ENCODE assay signal across 14 cellular contexts in the genomic region with DNA sequence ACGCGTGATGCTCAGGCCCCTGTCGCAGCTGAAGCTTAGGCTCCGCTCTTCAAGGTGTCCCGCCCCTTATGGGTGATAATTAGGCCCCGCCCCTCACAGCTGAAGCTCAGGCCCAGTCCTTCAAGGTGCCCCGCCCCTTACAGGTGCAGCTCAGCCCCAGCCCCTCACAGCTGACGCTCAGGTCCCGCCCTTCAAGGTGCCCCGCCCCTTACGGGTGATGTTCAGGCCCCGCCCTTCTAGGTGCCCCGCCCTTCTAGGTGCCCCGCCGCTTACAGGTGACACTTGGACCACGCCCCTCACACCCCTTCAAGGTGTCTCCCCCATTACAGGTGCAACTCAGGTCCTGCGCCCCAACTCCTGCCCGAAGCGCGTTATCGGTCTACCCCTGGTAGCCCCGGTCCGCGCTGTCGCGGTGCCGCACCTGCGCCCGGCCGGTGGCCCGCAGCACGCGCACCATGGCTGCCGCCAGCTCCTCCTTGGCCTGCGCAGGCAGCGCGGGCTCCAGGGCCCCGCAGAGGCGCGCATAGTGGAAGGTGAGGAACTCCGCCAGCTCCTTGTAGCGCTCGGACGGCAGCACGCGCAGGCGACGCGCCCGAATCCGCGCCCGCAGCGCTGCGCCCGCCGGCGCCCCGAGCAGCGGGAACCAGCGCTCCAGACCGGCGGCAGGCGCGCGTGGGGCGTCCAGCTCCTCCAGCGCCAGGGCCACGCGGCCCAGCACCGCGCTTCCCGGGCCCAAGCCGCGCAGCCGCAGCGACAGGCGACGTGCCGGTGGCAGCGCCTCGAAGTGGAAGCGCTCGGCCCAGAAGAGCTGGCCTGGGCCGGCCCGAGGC. TPM values are rescaled to one million over a fixed set of nuclear protein-coding genes. Genes with fewer than 3 reads are reported as not detected.
DNase-seq lines count a peak whose midpoint lies in the region; ATAC-seq and TF ChIP-seq lines count a peak whose summit lies in the region.
"Had no signal": no experiment of that assay in that cellular context is flagged by ENCODE, and none has a peak within 500 bp of the region (broad histone marks: within the 10 kb centered on the region; RNA-seq: fewer than 3 reads in every experiment).

No MANE protein-coding gene starts in this region.

- intact Hi-C loops in right cardiac atrium (cut with DNase I) = loop anchor here in 1 of 4 donors (10.0 kb wide), 1 partner anchor 98 kb away; no protein-coding TSS in a partner anchor
- intact Hi-C loops in left ventricle myocardium superior (cut with micrococcal nuclease) = no loop called here

- TF ChIP-seq POLR2A in upper lobe of left lung (IDR thresholded peaks at IDR 0.05) = no peak

- peaks cover 4% of the 10 kb centered on the region for H3K4me1 ChIP-seq in right cardiac atrium (ENCODE audit: control insufficient read depth, insufficient read depth, low read length)
- H3K4me1 ChIP-seq in RWPE2 (ENCODE audit: insufficient read depth, poor library complexity, severe bottlenecking) = no peaks in the 10 kb centered on the region
- peaks cover 2 to 34% (median 14%) of the 10 kb centered on the region in 4 donors for H3K4me1 ChIP-seq in upper lobe of left lung
- H3K4me1 ChIP-seq: SJCRH30 had no signal

- no peak for DNase-seq in right cardiac atrium
- DNase-seq in left ventricle myocardium superior = no peak
- peak; percentile 77 for DNase-seq in RWPE2 (ENCODE audit: low spot score)
- DNase-seq in iPS-NIHi11 (ENCODE audit: low spot score) = peak; percentile 90
- peak in 1 of 2 donors; percentile 82 for DNase-seq in upper lobe of left lung
- DNase-seq: activated T-cell treated with anti-CD3 and anti-CD28 coated beads for 4 hours; CD4-positive, CD25-positive, alpha-beta regulatory T cell; KBM-7; SJCRH30 had no signal

- H3K9me3 ChIP-seq in right cardiac atrium (ENCODE audit: control insufficient read depth, low read length) (no peaks in the 10 kb centered on the region), RWPE2 (ENCODE audit: severe bottlenecking) (no peaks in the 10 kb centered on the region), upper lobe of left lung (no peaks in the 10 kb centered on the region)
- H3K9me3 ChIP-seq: right atrium auricular region, SJCRH30 had no signal

- H3K27me3 ChIP-seq in right cardiac atrium (ENCODE audit: control insufficient read depth, insufficient read depth) (no peaks in the 10 kb centered on the region), RWPE2 (ENCODE audit: insufficient read depth, poor library complexity, severe bottlenecking) (peaks cover 22% of the 10 kb centered on the region), upper lobe of left lung (peaks cover 0 to 5% (median 0%) of the 10 kb centered on the region in 4 donors)

- ATAC-seq in right cardiac atrium = no peak
- no peak for ATAC-seq in left ventricle myocardium superior
- ATAC-seq in RWPE2 (ENCODE audit: low read depth) = peak; percentile 68
- no peak for ATAC-seq in upper lobe of left lung (ENCODE audit: low FRiP score in 2 of 2)
- ATAC-seq in HG03108 (IDR thresholded peaks at IDR 0.05; ENCODE audit: unreplicated experiment) = no peak
- ATAC-seq in HG03025 (IDR thresholded peaks at IDR 0.05; ENCODE audit: low FRiP score, unreplicated experiment) = no peak
- no peak for ATAC-seq in GM21737 (IDR thresholded peaks at IDR 0.05; ENCODE audit: unreplicated experiment)

- 16% methylated on average over 86 of the region's 86 CpGs for WGBS in right cardiac atrium
- 52 to 70% methylated on average over 15 to 83 of the region's 86 CpGs for WGBS in upper lobe of left lung, 2 donors

- no peak for TF ChIP-seq EP300 in upper lobe of left lung (IDR thresholded peaks at IDR 0.05)

- H3K4me3 ChIP-seq in right cardiac atrium (ENCODE audit: low read length) (peak overlapping the region; percentile 17), RWPE2 (ENCODE audit: severe bottlenecking) (peak overlapping the region; percentile 25), upper lobe of left lung (peak overlapping the region in 3 of 4 donors; percentile 13 to 31 (median 20))
- H3K4me3 ChIP-seq: SJCRH30 had no signal

- H3K36me3 ChIP-seq in RWPE2 (ENCODE audit: low read depth) (no peaks in the 10 kb centered on the region), upper lobe of left lung (peaks cover 0 to 25% (median 9%) of the 10 kb centered on the region in 4 donors)
- H3K36me3 ChIP-seq: right atrium auricular region, SJCRH30 had no signal

- TF ChIP-seq CTCF in RWPE2 (IDR thresholded peaks at IDR 0.05; ENCODE audit: poor library complexity, severe bottlenecking) = no peak
- no peak for TF ChIP-seq CTCF in upper lobe of left lung (IDR thresholded peaks at IDR 0.05)

- H3K27ac ChIP-seq in right cardiac atrium (ENCODE audit: low read length) (no peak overlapping the region), RWPE2 (ENCODE audit: poor library complexity, severe bottlenecking) (no peak overlapping the region), upper lobe of left lung (no peak overlapping the region)
- H3K27ac ChIP-seq: right atrium auricular region, SJCRH30 had no signal

RNA-seq across cellular contexts. Expression of a gene that starts 7.3 kb away (rescaled TPM):
- total RNA-seq in right cardiac atrium = 1 to 10 TPM in 2 of 4 donors, under 1 TPM in 2; 0.68 to 2.5 (median 1.3) TPM
- polyA plus RNA-seq in right cardiac atrium = 0.66 TPM
- 2.0 TPM for total RNA-seq in left ventricle myocardium superior
- total RNA-seq in upper lobe of left lung = 10 to 100 TPM in 5 of 6 donors, 1 to 10 TPM in 1; 7.1 to 48.2 (median 16.7) TPM

RNA-seq across cellular contexts. Expression of a gene that starts 7.3 kb away (rescaled TPM):
- total RNA-seq in right cardiac atrium = 10 to 100 TPM; 28.9 to 36.5 (median 33.3) TPM
- polyA plus RNA-seq in right cardiac atrium = 28.0 TPM
- 32.2 TPM for total RNA-seq in left ventricle myocardium superior
- 100 to 1,000 TPM in 1 of 6 donors, 10 to 100 TPM in 5; 28.7 to 112 (median 40.8) TPM for total RNA-seq in upper lobe of left lung

RNA-seq across cellular contexts. Expression of a gene that starts 22.2 kb away (rescaled TPM):
- not detected for total RNA-seq in right cardiac atrium
- polyA plus RNA-seq in right cardiac atrium = not detected
- not detected for total RNA-seq in left ventricle myocardium superior
- total RNA-seq in upper lobe of left lung = not detected
- total RNA-seq: CD4-positive, CD25-positive, alpha-beta regulatory T cell; chondrocyte; right atrium auricular region; SJCRH30 had no signal

RNA-seq across cellular contexts. Expression of a gene that starts 38.3 kb away (rescaled TPM):
- total RNA-seq in right cardiac atrium (100 to 1,000 TPM in 1 of 4 donors, 10 to 100 TPM in 3; 64.4 to 106 (median 86.1) TPM), left ventricle myocardium superior (82.5 TPM), upper lobe of left lung (100 to 1,000 TPM in 2 of 6 donors, 10 to 100 TPM in 4; 79.8 to 476 (median 91.2) TPM)
- 66.5 TPM for polyA plus RNA-seq in right cardiac atrium

RNA-seq across cellular contexts. Expression of a gene that starts 51.2 kb away (rescaled TPM):
- total RNA-seq in right cardiac atrium (not detected), left ventricle myocardium superior (not detected), upper lobe of left lung (1 to 10 TPM in 1 of 6 donors, under 1 TPM in 4, not detected in 1; 0.11 to 3.1 (median 0.20) TPM)
- polyA plus RNA-seq in right cardiac atrium = not detected
- total RNA-seq: CD4-positive, CD25-positive, alpha-beta regulatory T cell; chondrocyte; right atrium auricular region; SJCRH30 had no signal

Comparison
In these comparisons a context has a peak if more than half of its experiments do, and no peak if none do; other contexts are left out.
1. DNase-seq: peak in RWPE2 (single experiment) and iPS-NIHi11 (single experiment); none in right cardiac atrium (0 of 3) and left ventricle myocardium superior (single experiment).
2. Peak in every context shown above with its lines, with median percentiles within 50 percentile points of each other: H3K4me3 ChIP-seq.